Comparison of ENCODE assay signal across 4 cellular contexts in genomic region chr22:18893775-18894174, GRCh38. TPM values are rescaled to one million over a fixed set of nuclear protein-coding genes. Genes with fewer than 3 reads are reported as not detected.
"Had no signal": no experiment of that assay in that cellular context is flagged by ENCODE, and none has a peak within 500 bp of the region (broad histone marks: within the 10 kb centered on the region; RNA-seq: fewer than 3 reads in every experiment).

No MANE protein-coding gene starts in this region.

RNA-seq across cellular contexts. Expression of gene DGCR6, which starts 12.3 kb away (rescaled TPM):
- polyA plus RNA-seq: HepG2 had no signal

RNA-seq across cellular contexts. Expression of gene PRODH, which starts 42.3 kb away (rescaled TPM):
- total RNA-seq: IMR-90, K562 had no signal
- polyA plus RNA-seq: IgD-negative memory B cell had no signal
